ENCODE assay signal across 11 cellular contexts in genomic region chr18:52348209-52348608, GRCh38. TPM values are rescaled to one million over a fixed set of nuclear protein-coding genes. Genes with fewer than 3 reads are reported as not detected.
DNase-seq lines count a peak whose midpoint lies in the region; ATAC-seq and TF ChIP-seq lines count a peak whose summit lies in the region.
"Had no signal": no experiment of that assay in that cellular context is flagged by ENCODE, and none has a peak within 500 bp of the region (broad histone marks: within the 10 kb centered on the region; RNA-seq: fewer than 3 reads in every experiment).

No MANE protein-coding gene starts in this region.

- no peaks in the 10 kb centered on the region for H4K20me1 ChIP-seq in H9 (ENCODE audit: control insufficient read depth, insufficient read depth, insufficient read length)

- no peak overlapping the region for H3K4me3 ChIP-seq in RWPE2 (ENCODE audit: severe bottlenecking)

- TF ChIP-seq CTCF in H9 (conservative IDR thresholded peaks at IDR 0.05) (peak; percentile 69), RWPE2 (IDR thresholded peaks at IDR 0.05; ENCODE audit: poor library complexity, severe bottlenecking) (peak; percentile 22)

- no peaks in the 10 kb centered on the region for H3K4me1 ChIP-seq in H9 (ENCODE audit: insufficient read depth, low read length)
- no peaks in the 10 kb centered on the region for H3K4me1 ChIP-seq in RWPE2 (ENCODE audit: insufficient read depth, poor library complexity, severe bottlenecking)

- H3K9me3 Mint-ChIP-seq in H9, result no peaks in the 10 kb centered on the region

- no peak overlapping the region for H3K56ac ChIP-seq in H9 (ENCODE audit: insufficient read length, low read depth, low read length)

- H2AFZ ChIP-seq in H9 (ENCODE audit: low read length), result no peak overlapping the region

- no peak overlapping the region for H4K8ac ChIP-seq in H9 (replicated peaks; ENCODE audit: insufficient read length, low read depth, low read length)

- no peak overlapping the region for H3K4ac ChIP-seq in H9 (ENCODE audit: low read depth, low read length)

- ATAC-seq in RWPE2 (ENCODE audit: low read depth) (no peak), GM19452 (IDR thresholded peaks at IDR 0.05; ENCODE audit: unreplicated experiment) (no peak)

- H2BK15ac ChIP-seq in H9 (ENCODE audit: low read depth, low read length), result no peak overlapping the region

- H2BK20ac ChIP-seq in H9 (ENCODE audit: low read depth, low read length, poor library complexity, severe bottlenecking), result no peak overlapping the region

- H3K27ac ChIP-seq in H9 (ENCODE audit: insufficient read length, low read depth, low read length) (no peak overlapping the region), RWPE2 (ENCODE audit: poor library complexity, severe bottlenecking) (no peak overlapping the region)

- H3K27ac Mint-ChIP-seq in H9, result no peak overlapping the region
- H3K27ac Mint-ChIP-seq: activated naive CD4-positive, alpha-beta T cell treated with anti-CD3 and anti-CD28 coated beads, Interleukin-2, amount 50 U/mL, for 24 hours had no signal

- no peak overlapping the region for H2BK5ac ChIP-seq in H9 (ENCODE audit: insufficient read length, low read length)

- DNase-seq in ELF-1 (ENCODE audit: low read depth, low spot score) (peak; percentile 44), H9 (peak; percentile 50), RWPE2 (ENCODE audit: low spot score) (no peak), iris pigment epithelial cell (ENCODE audit: low read depth) (peak; percentile 3), ecto neural progenitor cell (ENCODE audit: low spot score) (no peak), NCI-H2081 treated with DMSO at 0.1 percent for 48 hours (lab: John Stamatoyannopoulos, UW) (no peak), germinal center (ENCODE audit: low spot score) (no peak)
- DNase-seq: NCI-H1048 had no signal

- H3K14ac ChIP-seq in H9 (ENCODE audit: insufficient read depth, low read length), result no peak overlapping the region

- H3K4me3 Mint-ChIP-seq in H9, result no peak overlapping the region
- H3K4me3 Mint-ChIP-seq: activated naive CD4-positive, alpha-beta T cell treated with anti-CD3 and anti-CD28 coated beads, Interleukin-2, amount 50 U/mL, for 24 hours had no signal

- peaks cover 0 to 2% (median 0%) of the 10 kb centered on the region in 3 experiments; a peak in 1 of 7 replicates for H3K36me3 Mint-ChIP-seq in H9 (ENCODE audit: insufficient read depth in 1 of 3, low read depth in 3 of 3)
- H3K36me3 Mint-ChIP-seq: activated naive CD4-positive, alpha-beta T cell treated with anti-CD3 and anti-CD28 coated beads, Interleukin-2, amount 50 U/mL, for 24 hours had no signal

- WGBS in H9 (ENCODE audit: extremely low coverage, insufficient read length, low lambda C conversion rate), result no CpG with 5 or more reads among the region's 3 CpGs

- no peak overlapping the region for H2BK120ac ChIP-seq in H9 (ENCODE audit: low read depth, low read length, poor library complexity, severe bottlenecking)

- H3T11ph ChIP-seq in H9 (ENCODE audit: low read length), result no peak overlapping the region

- H3K9me3 ChIP-seq in H9 (ENCODE audit: control insufficient read depth, low read depth, low read length) (no peaks in the 10 kb centered on the region), RWPE2 (ENCODE audit: severe bottlenecking) (no peaks in the 10 kb centered on the region)

- no peaks in the 10 kb centered on the region for H3K27me3 Mint-ChIP-seq in H9 (ENCODE audit: low read depth)
- H3K27me3 Mint-ChIP-seq: activated naive CD4-positive, alpha-beta T cell treated with anti-CD3 and anti-CD28 coated beads, Interleukin-2, amount 50 U/mL, for 24 hours had no signal

- no peak overlapping the region for H4K91ac ChIP-seq in H9 (ENCODE audit: insufficient read length, low read depth, low read length)

- H3K9ac ChIP-seq in H9 (ENCODE audit: extremely low read depth, insufficient read length, low read length), result no peak overlapping the region

- H3K23me2 ChIP-seq in H9 (ENCODE audit: insufficient read length, low read depth, low read length, poor library complexity, severe bottlenecking), result no peaks in the 10 kb centered on the region

- no peak overlapping the region for H3K23ac ChIP-seq in H9 (ENCODE audit: insufficient read length, low read depth, low read length)

- H3K4me2 ChIP-seq in H9 (ENCODE audit: insufficient read depth, insufficient read length, low read length), result no peak overlapping the region

- H3K79me1 ChIP-seq in H9 (ENCODE audit: insufficient read depth, low read depth, low read length, poor library complexity, severe bottlenecking), result no peaks in the 10 kb centered on the region

- no peak overlapping the region for H2AK5ac ChIP-seq in H9 (ENCODE audit: insufficient read length, low read length)

- H3K36me3 ChIP-seq in RWPE2 (ENCODE audit: low read depth), result no peaks in the 10 kb centered on the region

- H3K4me1 Mint-ChIP-seq in H9, result 0 out of 4 replicates have a peak, but pooled peaks cover 2 to 3% of the 10 kb centered on the region in 2 experiments
- H3K4me1 Mint-ChIP-seq: activated naive CD4-positive, alpha-beta T cell treated with anti-CD3 and anti-CD28 coated beads, Interleukin-2, amount 50 U/mL, for 24 hours had no signal

- H3K18ac ChIP-seq in H9 (ENCODE audit: insufficient read length, low read depth, low read length), result no peak overlapping the region

- no peaks in the 10 kb centered on the region for H3K79me2 ChIP-seq in H9 (ENCODE audit: insufficient read depth, low read length)

- H4K5ac ChIP-seq in H9 (ENCODE audit: insufficient read length, low read depth, low read length), result no peak overlapping the region

- H3K27me3 ChIP-seq in H9 (ENCODE audit: insufficient read depth, low read length) (no peaks in the 10 kb centered on the region), RWPE2 (ENCODE audit: insufficient read depth, poor library complexity, severe bottlenecking) (peaks cover 11% of the 10 kb centered on the region)

- no peak overlapping the region for H2BK12ac ChIP-seq in H9 (ENCODE audit: insufficient read length, low read depth, low read length)

RNA-seq across cellular contexts. Expression of gene DCC, which starts 8.2 kb away (rescaled TPM):
- total RNA-seq in H9 (2021), result 0.35 TPM in 2 replicates
- total RNA-seq: T-helper 2 cell treated with Interferon-gamma antibody and Interleukin-4, amounts not matched to agents 100 ng/mL and 5 ng/mL, for 36 hours had no signal

Comparison
In these comparisons a context has a peak if more than half of its experiments do, and no peak if none do; other contexts are left out.
1. DNase-seq: peak in ELF-1 (single experiment), H9 (single experiment) and iris pigment epithelial cell (single experiment); none in RWPE2 (single experiment), ecto neural progenitor cell (single experiment), NCI-H2081 treated with DMSO at 0.1 percent for 48 hours (single experiment) and germinal center (single experiment).